ENCODE assay signal across 1 cellular context in genomic region chr1:207001492-207002245, GRCh38.
TF ChIP-seq lines count a peak whose summit lies in the region.

No MANE protein-coding gene starts in this region.

TF ChIP-seq in WTC11, 78 proteins besides CTCF, POLR2A, EP300 and RAD21:
- TF ChIP-seq, protein P1, sequence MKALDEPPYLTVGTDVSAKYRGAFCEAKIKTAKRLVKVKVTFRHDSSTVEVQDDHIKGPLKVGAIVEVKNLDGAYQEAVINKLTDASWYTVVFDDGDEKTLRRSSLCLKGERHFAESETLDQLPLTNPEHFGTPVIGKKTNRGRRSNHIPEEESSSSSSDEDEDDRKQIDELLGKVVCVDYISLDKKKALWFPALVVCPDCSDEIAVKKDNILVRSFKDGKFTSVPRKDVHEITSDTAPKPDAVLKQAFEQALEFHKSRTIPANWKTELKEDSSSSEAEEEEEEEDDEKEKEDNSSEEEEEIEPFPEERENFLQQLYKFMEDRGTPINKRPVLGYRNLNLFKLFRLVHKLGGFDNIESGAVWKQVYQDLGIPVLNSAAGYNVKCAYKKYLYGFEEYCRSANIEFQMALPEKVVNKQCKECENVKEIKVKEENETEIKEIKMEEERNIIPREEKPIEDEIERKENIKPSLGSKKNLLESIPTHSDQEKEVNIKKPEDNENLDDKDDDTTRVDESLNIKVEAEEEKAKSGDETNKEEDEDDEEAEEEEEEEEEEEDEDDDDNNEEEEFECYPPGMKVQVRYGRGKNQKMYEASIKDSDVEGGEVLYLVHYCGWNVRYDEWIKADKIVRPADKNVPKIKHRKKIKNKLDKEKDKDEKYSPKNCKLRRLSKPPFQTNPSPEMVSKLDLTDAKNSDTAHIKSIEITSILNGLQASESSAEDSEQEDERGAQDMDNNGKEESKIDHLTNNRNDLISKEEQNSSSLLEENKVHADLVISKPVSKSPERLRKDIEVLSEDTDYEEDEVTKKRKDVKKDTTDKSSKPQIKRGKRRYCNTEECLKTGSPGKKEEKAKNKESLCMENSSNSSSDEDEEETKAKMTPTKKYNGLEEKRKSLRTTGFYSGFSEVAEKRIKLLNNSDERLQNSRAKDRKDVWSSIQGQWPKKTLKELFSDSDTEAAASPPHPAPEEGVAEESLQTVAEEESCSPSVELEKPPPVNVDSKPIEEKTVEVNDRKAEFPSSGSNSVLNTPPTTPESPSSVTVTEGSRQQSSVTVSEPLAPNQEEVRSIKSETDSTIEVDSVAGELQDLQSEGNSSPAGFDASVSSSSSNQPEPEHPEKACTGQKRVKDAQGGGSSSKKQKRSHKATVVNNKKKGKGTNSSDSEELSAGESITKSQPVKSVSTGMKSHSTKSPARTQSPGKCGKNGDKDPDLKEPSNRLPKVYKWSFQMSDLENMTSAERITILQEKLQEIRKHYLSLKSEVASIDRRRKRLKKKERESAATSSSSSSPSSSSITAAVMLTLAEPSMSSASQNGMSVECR (CRISPR knock-in tag; IDR thresholded peaks at IDR 0.05; ENCODE audit: borderline replicate concordance) = no peak
- no peak for TF ChIP-seq EMX1 (CRISPR knock-in tag; IDR thresholded peaks at IDR 0.05)
- TF ChIP-seq, protein P2, sequence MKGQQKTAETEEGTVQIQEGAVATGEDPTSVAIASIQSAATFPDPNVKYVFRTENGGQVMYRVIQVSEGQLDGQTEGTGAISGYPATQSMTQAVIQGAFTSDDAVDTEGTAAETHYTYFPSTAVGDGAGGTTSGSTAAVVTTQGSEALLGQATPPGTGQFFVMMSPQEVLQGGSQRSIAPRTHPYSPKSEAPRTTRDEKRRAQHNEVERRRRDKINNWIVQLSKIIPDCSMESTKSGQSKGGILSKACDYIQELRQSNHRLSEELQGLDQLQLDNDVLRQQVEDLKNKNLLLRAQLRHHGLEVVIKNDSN (CRISPR knock-in tag; IDR thresholded peaks at IDR 0.05) = no peak
- TF ChIP-seq ZNF396 (CRISPR knock-in tag; IDR thresholded peaks at IDR 0.05; ENCODE audit: borderline replicate concordance) = no peak
- no peak for TF ChIP-seq GRHL2 (CRISPR knock-in tag; IDR thresholded peaks at IDR 0.05; ENCODE audit: insufficient replicate concordance, severe bottlenecking)
- TF ChIP-seq OVOL2 (CRISPR knock-in tag; IDR thresholded peaks at IDR 0.05; ENCODE audit: borderline replicate concordance) = no peak
- no peak for TF ChIP-seq CREB1 (CRISPR knock-in tag; IDR thresholded peaks at IDR 0.05)
- TF ChIP-seq, protein P3, sequence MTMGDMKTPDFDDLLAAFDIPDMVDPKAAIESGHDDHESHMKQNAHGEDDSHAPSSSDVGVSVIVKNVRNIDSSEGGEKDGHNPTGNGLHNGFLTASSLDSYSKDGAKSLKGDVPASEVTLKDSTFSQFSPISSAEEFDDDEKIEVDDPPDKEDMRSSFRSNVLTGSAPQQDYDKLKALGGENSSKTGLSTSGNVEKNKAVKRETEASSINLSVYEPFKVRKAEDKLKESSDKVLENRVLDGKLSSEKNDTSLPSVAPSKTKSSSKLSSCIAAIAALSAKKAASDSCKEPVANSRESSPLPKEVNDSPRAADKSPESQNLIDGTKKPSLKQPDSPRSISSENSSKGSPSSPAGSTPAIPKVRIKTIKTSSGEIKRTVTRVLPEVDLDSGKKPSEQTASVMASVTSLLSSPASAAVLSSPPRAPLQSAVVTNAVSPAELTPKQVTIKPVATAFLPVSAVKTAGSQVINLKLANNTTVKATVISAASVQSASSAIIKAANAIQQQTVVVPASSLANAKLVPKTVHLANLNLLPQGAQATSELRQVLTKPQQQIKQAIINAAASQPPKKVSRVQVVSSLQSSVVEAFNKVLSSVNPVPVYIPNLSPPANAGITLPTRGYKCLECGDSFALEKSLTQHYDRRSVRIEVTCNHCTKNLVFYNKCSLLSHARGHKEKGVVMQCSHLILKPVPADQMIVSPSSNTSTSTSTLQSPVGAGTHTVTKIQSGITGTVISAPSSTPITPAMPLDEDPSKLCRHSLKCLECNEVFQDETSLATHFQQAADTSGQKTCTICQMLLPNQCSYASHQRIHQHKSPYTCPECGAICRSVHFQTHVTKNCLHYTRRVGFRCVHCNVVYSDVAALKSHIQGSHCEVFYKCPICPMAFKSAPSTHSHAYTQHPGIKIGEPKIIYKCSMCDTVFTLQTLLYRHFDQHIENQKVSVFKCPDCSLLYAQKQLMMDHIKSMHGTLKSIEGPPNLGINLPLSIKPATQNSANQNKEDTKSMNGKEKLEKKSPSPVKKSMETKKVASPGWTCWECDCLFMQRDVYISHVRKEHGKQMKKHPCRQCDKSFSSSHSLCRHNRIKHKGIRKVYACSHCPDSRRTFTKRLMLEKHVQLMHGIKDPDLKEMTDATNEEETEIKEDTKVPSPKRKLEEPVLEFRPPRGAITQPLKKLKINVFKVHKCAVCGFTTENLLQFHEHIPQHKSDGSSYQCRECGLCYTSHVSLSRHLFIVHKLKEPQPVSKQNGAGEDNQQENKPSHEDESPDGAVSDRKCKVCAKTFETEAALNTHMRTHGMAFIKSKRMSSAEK (CRISPR knock-in tag; IDR thresholded peaks at IDR 0.05; ENCODE audit: borderline replicate concordance) = no peak
- no peak for TF ChIP-seq PRRX2 (CRISPR knock-in tag; IDR thresholded peaks at IDR 0.05)
- no peak for TF ChIP-seq ZNF416 (CRISPR knock-in tag; IDR thresholded peaks at IDR 0.05)
- TF ChIP-seq NFATC4 (CRISPR knock-in tag; IDR thresholded peaks at IDR 0.05) = no peak
- no peak for TF ChIP-seq HMGXB4 (CRISPR knock-in tag; IDR thresholded peaks at IDR 0.05)
- no peak for TF ChIP-seq KAT7 (CRISPR knock-in tag; IDR thresholded peaks at IDR 0.05; ENCODE audit: borderline replicate concordance)
- TF ChIP-seq, protein P4, sequence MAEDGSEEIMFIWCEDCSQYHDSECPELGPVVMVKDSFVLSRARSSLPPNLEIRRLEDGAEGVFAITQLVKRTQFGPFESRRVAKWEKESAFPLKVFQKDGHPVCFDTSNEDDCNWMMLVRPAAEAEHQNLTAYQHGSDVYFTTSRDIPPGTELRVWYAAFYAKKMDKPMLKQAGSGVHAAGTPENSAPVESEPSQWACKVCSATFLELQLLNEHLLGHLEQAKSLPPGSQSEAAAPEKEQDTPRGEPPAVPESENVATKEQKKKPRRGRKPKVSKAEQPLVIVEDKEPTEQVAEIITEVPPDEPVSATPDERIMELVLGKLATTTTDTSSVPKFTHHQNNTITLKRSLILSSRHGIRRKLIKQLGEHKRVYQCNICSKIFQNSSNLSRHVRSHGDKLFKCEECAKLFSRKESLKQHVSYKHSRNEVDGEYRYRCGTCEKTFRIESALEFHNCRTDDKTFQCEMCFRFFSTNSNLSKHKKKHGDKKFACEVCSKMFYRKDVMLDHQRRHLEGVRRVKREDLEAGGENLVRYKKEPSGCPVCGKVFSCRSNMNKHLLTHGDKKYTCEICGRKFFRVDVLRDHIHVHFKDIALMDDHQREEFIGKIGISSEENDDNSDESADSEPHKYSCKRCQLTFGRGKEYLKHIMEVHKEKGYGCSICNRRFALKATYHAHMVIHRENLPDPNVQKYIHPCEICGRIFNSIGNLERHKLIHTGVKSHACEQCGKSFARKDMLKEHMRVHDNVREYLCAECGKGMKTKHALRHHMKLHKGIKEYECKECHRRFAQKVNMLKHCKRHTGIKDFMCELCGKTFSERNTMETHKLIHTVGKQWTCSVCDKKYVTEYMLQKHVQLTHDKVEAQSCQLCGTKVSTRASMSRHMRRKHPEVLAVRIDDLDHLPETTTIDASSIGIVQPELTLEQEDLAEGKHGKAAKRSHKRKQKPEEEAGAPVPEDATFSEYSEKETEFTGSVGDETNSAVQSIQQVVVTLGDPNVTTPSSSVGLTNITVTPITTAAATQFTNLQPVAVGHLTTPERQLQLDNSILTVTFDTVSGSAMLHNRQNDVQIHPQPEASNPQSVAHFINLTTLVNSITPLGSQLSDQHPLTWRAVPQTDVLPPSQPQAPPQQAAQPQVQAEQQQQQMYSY (CRISPR knock-in tag; IDR thresholded peaks at IDR 0.05) = no peak
- TF ChIP-seq ZBTB43 (CRISPR knock-in tag; IDR thresholded peaks at IDR 0.05) = no peak
- TF ChIP-seq JUN (CRISPR knock-in tag; IDR thresholded peaks at IDR 0.05) = no peak
- TF ChIP-seq TCF7 (CRISPR knock-in tag; IDR thresholded peaks at IDR 0.05; ENCODE audit: low read depth) = no peak
TF ChIP-seq in WTC11: peak in this region for 0.
